ENCODE assay signal across 10 cellular contexts in genomic region chrX:154727418-154728323, GRCh38. TPM values are rescaled to one million over a fixed set of nuclear protein-coding genes. Genes with fewer than 3 reads are reported as not detected.
DNase-seq lines count a peak whose midpoint lies in the region; ATAC-seq, FAIRE-seq and TF ChIP-seq lines count a peak whose summit lies in the region.
"Had no signal": no experiment of that assay in that cellular context is flagged by ENCODE, and none has a peak within 500 bp of the region (broad histone marks: within the 10 kb centered on the region; RNA-seq: fewer than 3 reads in every experiment).

No MANE protein-coding gene starts in this region.

- peak overlapping the region; percentile 20 for H3K4me3 Mint-ChIP-seq in astrocyte (ENCODE audit: unreplicated experiment)

- peak overlapping the region; percentile 76 for H3K27ac Mint-ChIP-seq in astrocyte (ENCODE audit: unreplicated experiment)

- H2AFZ ChIP-seq in astrocyte (ENCODE audit: low read depth, low read length) = no peak overlapping the region

- WGBS in right cardiac atrium = 19% methylated on average over 6 of the region's 6 CpGs

- H3K9ac ChIP-seq in astrocyte (ENCODE audit: low read length) (peak overlapping the region; percentile 78), skeletal muscle tissue (ENCODE audit: low read depth in 1 of 3, low read length in 3 of 3) (no peak overlapping the region)

- peak overlapping the region; percentile 75 for H3K4me2 ChIP-seq in astrocyte (ENCODE audit: low read length)

- ATAC-seq in right cardiac atrium = peak; percentile 52 to 69
- ATAC-seq in HG03439 (IDR thresholded peaks at IDR 0.05; ENCODE audit: unreplicated experiment) = no peak

- no peaks in the 10 kb centered on the region for H3K36me3 Mint-ChIP-seq in astrocyte (ENCODE audit: low read depth, unreplicated experiment)

- H3K36me3 ChIP-seq in astrocyte (ENCODE audit: insufficient read depth, low read length) (no peaks in the 10 kb centered on the region), skeletal muscle tissue (ENCODE audit: control insufficient read depth in 3 of 3, insufficient read depth in 3 of 3, low read length in 3 of 3) (no peaks in the 10 kb centered on the region)

- TF ChIP-seq CTCF in astrocyte (IDR thresholded peaks at IDR 0.05; ENCODE audit: insufficient read depth, low read depth, low read length) = no peak

- H3K4me1 Mint-ChIP-seq in astrocyte (ENCODE audit: low read depth, unreplicated experiment) = peaks cover 43% of the 10 kb centered on the region

- H3K27me3 Mint-ChIP-seq in astrocyte (ENCODE audit: low read depth, unreplicated experiment) = no peaks in the 10 kb centered on the region

- DNase-seq in H54 (ENCODE audit: insufficient read length, low spot score) (no peak), astrocyte (ENCODE audit: low read depth) (peak; percentile 67), right cardiac atrium (peak; percentile 60 to 80 (median 76)), NCI-H128 (lab: John Stamatoyannopoulos, UW; ENCODE audit: unreplicated experiment) (no peak), NCI-H2029 treated with DMSO at 0.1 percent for 48 hours (lab: John Stamatoyannopoulos, UW) (no peak)
- DNase-seq in activated CD4-positive, alpha-beta T cell treated with anti-CD3 and anti-CD28 coated beads for 1 hour = no peak
- DNase-seq: activated CD4-positive, alpha-beta T cell treated with anti-CD3 and anti-CD28 coated beads for 4 hours had no signal

- no peaks in the 10 kb centered on the region for H4K20me1 ChIP-seq in astrocyte (ENCODE audit: insufficient read depth, low read length)

- H3K4me1 ChIP-seq in astrocyte (ENCODE audit: insufficient read depth, low read length) (peaks cover 43% of the 10 kb centered on the region), right cardiac atrium (ENCODE audit: control insufficient read depth, insufficient read depth, low read length) (peaks cover 23% of the 10 kb centered on the region), skeletal muscle tissue (ENCODE audit: control insufficient read depth in 3 of 3, insufficient read depth in 3 of 3, low read length in 3 of 3) (peaks cover 41 to 49% (median 43%) of the 10 kb centered on the region in 3 donors)

- H3K27ac ChIP-seq in astrocyte (ENCODE audit: low read depth, low read length) = peak overlapping the region; percentile 86
- peak overlapping the region; percentile 72 for H3K27ac ChIP-seq in right cardiac atrium (ENCODE audit: low read length)
- peak overlapping the region; percentile 1 for H3K27ac ChIP-seq in skeletal muscle tissue (ENCODE audit: low read depth, low read length)

- TF ChIP-seq POLR2A in H54 (IDR thresholded peaks at IDR 0.05; ENCODE audit: low read depth, low read length) = no peak

- no peaks in the 10 kb centered on the region for H3K27me3 ChIP-seq in astrocyte (ENCODE audit: insufficient read depth, low read length)
- H3K27me3 ChIP-seq in right cardiac atrium (ENCODE audit: control insufficient read depth, insufficient read depth) = no peaks in the 10 kb centered on the region
- no peaks in the 10 kb centered on the region for H3K27me3 ChIP-seq in skeletal muscle tissue (ENCODE audit: control insufficient read depth in 3 of 3, insufficient read depth in 3 of 3, low read length in 3 of 3)

- peak; percentile 91 for FAIRE-seq in H54 (lab: Jason Lieb, UNC)
- FAIRE-seq in astrocyte (lab: Jason Lieb, UNC) = peak; percentile 29

- peaks cover 4% of the 10 kb centered on the region for H3K9me3 Mint-ChIP-seq in astrocyte (ENCODE audit: unreplicated experiment)

- H3K79me2 ChIP-seq in astrocyte (ENCODE audit: insufficient read depth, low read length) = no peaks in the 10 kb centered on the region

- intact Hi-C loops in right cardiac atrium (cut with DNase I) = no loop called here

- H3K9me3 ChIP-seq in astrocyte (ENCODE audit: insufficient read depth, low read depth, low read length) (no peaks in the 10 kb centered on the region), right cardiac atrium (ENCODE audit: control insufficient read depth, low read length) (no peaks in the 10 kb centered on the region), skeletal muscle tissue (ENCODE audit: control insufficient read depth in 3 of 3, low read length in 3 of 3) (no peaks in the 10 kb centered on the region)

- H3K4me3 ChIP-seq in astrocyte (ENCODE audit: insufficient read depth, low read depth, low read length) (no peak overlapping the region), right cardiac atrium (ENCODE audit: low read length) (no peak overlapping the region), skeletal muscle tissue (ENCODE audit: low read length in 3 of 3) (no peak overlapping the region)

RNA-seq across cellular contexts. Expression of gene GAB3, which starts 23.2 kb away (rescaled TPM):
- 1.7 TPM in 2 replicates for total RNA-seq in astrocyte
- total RNA-seq in right cardiac atrium = 10 to 100 TPM in 3 of 4 donors, 1 to 10 TPM in 1; 7.8 to 14.4 (median 11.4) TPM
- polyA plus RNA-seq in right cardiac atrium = 4.7 TPM
- total RNA-seq in skeletal muscle tissue = 5.7 TPM
- polyA plus RNA-seq: neural cell had no signal

RNA-seq across cellular contexts. Expression of gene DKC1, which starts 35.0 kb away (rescaled TPM):
- 52.0 and 60.5 TPM in 2 replicates for total RNA-seq in astrocyte
- 10 to 100 TPM; 18.7 to 27.0 (median 21.4) TPM for total RNA-seq in right cardiac atrium
- polyA plus RNA-seq in right cardiac atrium = 14.0 TPM
- total RNA-seq in skeletal muscle tissue = 18.3 TPM

Comparison
In these comparisons a context has a peak if more than half of its experiments do, and no peak if none do; other contexts are left out.
1. DNase-seq: peak in astrocyte (single experiment) and right cardiac atrium (3 of 3); none in H54 (single experiment), NCI-H128 (single experiment), activated CD4-positive, alpha-beta T cell treated with anti-CD3 and anti-CD28 coated beads for 1 hour (single experiment) and NCI-H2029 treated with DMSO at 0.1 percent for 48 hours (single experiment).
2. H3K27ac ChIP-seq: peak in every context shown above with its lines; median percentile 86 in astrocyte; 72 in right cardiac atrium; 1 in skeletal muscle tissue.